In the genomic region with DNA sequence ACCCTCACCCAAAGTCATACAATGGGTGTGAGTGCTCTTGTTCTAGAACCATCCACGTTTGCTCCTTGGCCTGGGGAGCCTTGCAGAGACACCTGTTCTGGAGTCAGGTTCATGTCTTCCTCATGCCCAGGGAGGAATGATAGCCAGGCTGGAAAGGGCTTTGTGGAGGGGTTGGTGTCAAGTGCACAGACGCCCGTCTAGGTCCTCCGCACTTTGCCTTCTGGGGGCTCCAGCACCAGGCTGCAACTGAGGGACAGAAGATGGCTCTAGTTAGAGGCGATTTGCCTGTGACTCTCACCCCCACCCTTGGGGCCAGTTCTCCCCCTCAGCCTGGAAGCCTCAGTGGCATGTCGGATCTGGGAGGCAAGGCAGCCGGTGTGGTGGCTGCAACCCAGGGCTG, we compare ENCODE assay signal across 26 cellular contexts. TPM values are rescaled to one million over a fixed set of nuclear protein-coding genes. Genes with fewer than 3 reads are reported as not detected.
"Had no signal": no experiment of that assay in that cellular context is flagged by ENCODE, and none has a peak within 500 bp of the region (broad histone marks: within the 10 kb centered on the region; RNA-seq: fewer than 3 reads in every experiment).

No MANE protein-coding gene starts in this region.

- H3K36me3 Mint-ChIP-seq: activated naive CD8-positive, alpha-beta T cell had no signal

- ATAC-seq: activated CD4-positive, alpha-beta T cell treated with anti-CD3 and anti-CD28 coated beads for 36 hours; activated CD4-positive, CD25-positive, alpha-beta regulatory T cell treated with anti-CD3 and anti-CD28 coated beads, Interleukin-2, amount 50 U/mL, for 24 hours; activated T-cell treated with anti-CD3 and anti-CD28 coated beads, Interleukin-2, amount 50 U/mL, for 72 hours; esophagus mucosa had no signal

- H3K27ac Mint-ChIP-seq: activated B cell treated with CpG ODN at 0.5 μM for 24 hours; activated CD4-positive, alpha-beta memory T cell treated with anti-CD3 and anti-CD28 coated beads, Interleukin-2, amount 10 ng/mL, durations not matched to agents 7 days and 5 days; activated CD4-positive, alpha-beta T cell treated with anti-CD3 and anti-CD28 coated beads for 36 hours; activated CD4-positive, alpha-beta T cell treated with anti-CD3 and anti-CD28 coated beads, Interleukin-2, amount 10 ng/mL, durations not matched to agents 7 days and 5 days; activated naive CD8-positive, alpha-beta T cell; activated T-cell treated with anti-CD3 and anti-CD28 coated beads, Interleukin-2, amount 50 U/mL, for 24 hours; activated T-cell treated with anti-CD3 and anti-CD28 coated beads, Interleukin-2, amount 50 U/mL, for 72 hours had no signal

- H3K4me3 Mint-ChIP-seq: activated B cell treated with CpG ODN at 0.5 μM for 24 hours; activated CD4-positive, alpha-beta memory T cell treated with anti-CD3 and anti-CD28 coated beads, Interleukin-2, amount 10 ng/mL, durations not matched to agents 7 days and 5 days; activated CD4-positive, alpha-beta T cell treated with anti-CD3 and anti-CD28 coated beads for 36 hours; activated CD4-positive, alpha-beta T cell treated with anti-CD3 and anti-CD28 coated beads, Interleukin-2, amount 10 ng/mL, durations not matched to agents 7 days and 5 days; activated naive CD8-positive, alpha-beta T cell; activated T-cell treated with anti-CD3 and anti-CD28 coated beads, Interleukin-2, amount 50 U/mL, for 24 hours; activated T-cell treated with anti-CD3 and anti-CD28 coated beads, Interleukin-2, amount 50 U/mL, for 72 hours; central memory CD8-positive, alpha-beta T cell had no signal

- H3K4me1 Mint-ChIP-seq: activated B cell treated with CpG ODN at 0.5 μM for 24 hours; activated CD4-positive, alpha-beta memory T cell treated with anti-CD3 and anti-CD28 coated beads, Interleukin-2, amount 10 ng/mL, durations not matched to agents 7 days and 5 days; activated CD4-positive, alpha-beta T cell treated with anti-CD3 and anti-CD28 coated beads for 36 hours; activated CD4-positive, alpha-beta T cell treated with anti-CD3 and anti-CD28 coated beads, Interleukin-2, amount 10 ng/mL, durations not matched to agents 7 days and 5 days; central memory CD8-positive, alpha-beta T cell had no signal

- H3K27ac ChIP-seq: brain microvascular endothelial cell, WERI-Rb-1 had no signal

- DNase-seq: activated B cell treated with CpG ODN at 0.5 μM for 24 hours; activated CD4-positive, alpha-beta memory T cell treated with anti-CD3 and anti-CD28 coated beads, Interleukin-2, amount 10 ng/mL, durations not matched to agents 7 days and 5 days; activated CD4-positive, alpha-beta T cell treated with anti-CD3 and anti-CD28 coated beads for 36 hours; activated CD4-positive, alpha-beta T cell treated with anti-CD3 and anti-CD28 coated beads, Interleukin-2, amount 10 ng/mL, durations not matched to agents 7 days and 5 days; activated CD4-positive, alpha-beta T cell treated with anti-CD3 and anti-CD28 coated beads, Interleukin-2, amount 50 U/mL, for 4 hours; activated gamma-delta T cell; activated naive CD4-positive, alpha-beta T cell; activated naive CD4-positive, alpha-beta T cell treated with anti-CD3 and anti-CD28 coated beads, Interleukin-2, amount 50 U/mL, for 16 hours; activated T-cell treated with anti-CD3 and anti-CD28 coated beads for 4 hours; activated T-cell treated with anti-CD3 and anti-CD28 coated beads, Interleukin-2, amount 50 U/mL, for 24 hours; activated T-cell treated with anti-CD3 and anti-CD28 coated beads, Interleukin-2, amount 50 U/mL, for 72 hours; amniotic stem cell; anterior cingulate cortex; brain microvascular endothelial cell; effector CD8-positive, alpha-beta T cell; foreskin fibroblast; T-helper 2 cell; WERI-Rb-1 had no signal

- H3K9me3 Mint-ChIP-seq: activated CD4-positive, alpha-beta T cell treated with anti-CD3 and anti-CD28 coated beads, Interleukin-2, amount 10 ng/mL, durations not matched to agents 7 days and 5 days; activated T-cell treated with anti-CD3 and anti-CD28 coated beads, Interleukin-2, amount 50 U/mL, for 24 hours; central memory CD8-positive, alpha-beta T cell had no signal

- H3K27me3 Mint-ChIP-seq: activated B cell treated with CpG ODN at 0.5 μM for 24 hours; activated CD4-positive, alpha-beta memory T cell treated with anti-CD3 and anti-CD28 coated beads, Interleukin-2, amount 10 ng/mL, durations not matched to agents 7 days and 5 days; activated CD4-positive, alpha-beta T cell treated with anti-CD3 and anti-CD28 coated beads, Interleukin-2, amount 10 ng/mL, durations not matched to agents 7 days and 5 days; central memory CD8-positive, alpha-beta T cell had no signal

- H3K27me3 ChIP-seq: brain microvascular endothelial cell had no signal

- H3K36me3 ChIP-seq: brain microvascular endothelial cell, WERI-Rb-1 had no signal

RNA-seq across cellular contexts. Expression of a gene that starts 47.2 kb away (rescaled TPM):
- total RNA-seq: activated B cell treated with CpG ODN at 0.5 μM for 24 hours; activated CD4-positive, alpha-beta memory T cell treated with anti-CD3 and anti-CD28 coated beads, Interleukin-2, amount 10 ng/mL, durations not matched to agents 7 days and 5 days; activated CD4-positive, alpha-beta T cell treated with anti-CD3 and anti-CD28 coated beads for 36 hours; activated CD4-positive, alpha-beta T cell treated with anti-CD3 and anti-CD28 coated beads, Interleukin-2, amount 10 ng/mL, durations not matched to agents 7 days and 5 days; bronchial epithelial cell; dermis microvascular lymphatic vessel endothelial cell; epithelial cell of proximal tubule; T-helper 1 cell treated with Interleukin-12 subunit alpha and Interleukin-12 subunit beta and Interleukin-4 antibody, amounts not matched to agents 30 ng/mL and 1 ng/mL, for 36 hours had no signal
